ENCODE assay signal across 8 cellular contexts in the genomic region with DNA sequence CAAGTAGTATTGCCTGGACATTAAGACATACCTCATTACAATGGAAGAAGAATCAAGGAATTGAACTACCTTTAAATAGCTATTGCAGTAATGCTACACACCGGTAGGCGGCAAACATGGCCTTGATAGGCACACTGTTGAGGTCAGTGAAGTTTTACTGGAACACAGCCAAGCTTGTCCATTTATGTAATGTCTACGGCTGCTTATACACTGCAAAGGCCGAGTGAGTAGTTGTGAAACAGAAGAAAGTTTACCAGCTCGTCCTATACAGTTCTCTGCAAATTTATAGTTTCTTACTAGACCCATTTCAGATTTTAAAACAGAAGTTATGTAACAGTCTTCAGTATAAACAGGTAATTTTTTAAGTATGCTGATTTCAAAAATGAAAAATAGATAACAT. TPM values are rescaled to one million over a fixed set of nuclear protein-coding genes. Genes with fewer than 3 reads are reported as not detected.
A peak's percentile ranks its signal among the peaks of the same experiment; 100 is the strongest.
DNase-seq lines count a peak whose midpoint lies in the region; ATAC-seq, FAIRE-seq and TF ChIP-seq lines count a peak whose summit lies in the region.

No MANE protein-coding gene starts in this region.

- H2AFZ ChIP-seq in OCI-LY1 (ENCODE audit: low read length), result no peak overlapping the region

- no peaks in the 10 kb centered on the region for H3K79me2 ChIP-seq in OCI-LY1 (ENCODE audit: insufficient read depth, low read length)

- no peak for TF ChIP-seq POLR2A in suprapubic skin (IDR thresholded peaks at IDR 0.05)

- DNase-seq in ELF-1 (ENCODE audit: low read depth, low spot score) (peak; percentile 27), left kidney (ENCODE audit: low read depth, low spot score) (peak; percentile 91), suprapubic skin (ENCODE audit: low spot score in 2 of 2) (peak; percentile 76 to 85)
- no peak for DNase-seq in activated CD4-positive, alpha-beta memory T cell treated with anti-CD3 and anti-CD28 coated beads for 36 hours

- H3K4me2 ChIP-seq in OCI-LY1 (ENCODE audit: low read length), result no peak overlapping the region

- no peaks in the 10 kb centered on the region for H4K20me1 ChIP-seq in OCI-LY1 (ENCODE audit: insufficient read depth, low read length)

- no peak overlapping the region for H3K27ac Mint-ChIP-seq in activated CD4-positive, alpha-beta memory T cell treated with anti-CD3 and anti-CD28 coated beads for 36 hours

- H3K4me1 Mint-ChIP-seq in activated CD4-positive, alpha-beta memory T cell treated with anti-CD3 and anti-CD28 coated beads for 36 hours (ENCODE audit: low read depth), result no peaks in the 10 kb centered on the region

- peaks cover 16% of the 10 kb centered on the region for H3K36me3 Mint-ChIP-seq in activated CD4-positive, alpha-beta memory T cell treated with anti-CD3 and anti-CD28 coated beads for 36 hours

- H3K4me1 ChIP-seq in OCI-LY1 (ENCODE audit: insufficient read depth, low read length, severe bottlenecking) (peaks cover 5% of the 10 kb centered on the region), suprapubic skin (peaks cover 7% of the 10 kb centered on the region)

- no peak overlapping the region for H3K4me3 Mint-ChIP-seq in activated CD4-positive, alpha-beta memory T cell treated with anti-CD3 and anti-CD28 coated beads for 36 hours

- H3K9me2 ChIP-seq in OCI-LY1 (ENCODE audit: low read depth, low read length), result no peaks in the 10 kb centered on the region

- intact Hi-C loops in activated CD4-positive, alpha-beta memory T cell treated with anti-CD3 and anti-CD28 coated beads for 36 hours (cut with micrococcal nuclease), result no loop called here

- no peaks in the 10 kb centered on the region for H3K9me3 Mint-ChIP-seq in activated CD4-positive, alpha-beta memory T cell treated with anti-CD3 and anti-CD28 coated beads for 36 hours

- H3K4me3 ChIP-seq in OCI-LY1 (ENCODE audit: low read depth, low read length, poor library complexity, severe bottlenecking) (no peak overlapping the region), suprapubic skin (no peak overlapping the region)

- CTCF ChIA-PET in activated CD4-positive, alpha-beta memory T cell treated with anti-CD3 and anti-CD28 coated beads for 36 hours (lab: Charles Lee), result interaction anchor here (0.6 to 1.6 kb wide), 5 partner anchors 10 to 154 kb away, joined by 3 to 8 read pairs (median 3); no protein-coding TSS in a partner anchor

- peak; percentile 99 for TF ChIP-seq CTCF in OCI-LY1 (IDR thresholded peaks at IDR 0.05; ENCODE audit: low read length)
- TF ChIP-seq CTCF in suprapubic skin (IDR thresholded peaks at IDR 0.05), result peak; percentile 48 to 73

- POLR2A ChIA-PET in activated CD4-positive, alpha-beta memory T cell treated with anti-CD3 and anti-CD28 coated beads for 36 hours (lab: Charles Lee), result no interaction called here

- H3K27ac ChIP-seq in OCI-LY1 (ENCODE audit: low read depth, low read length, poor library complexity, severe bottlenecking) (no peak overlapping the region), suprapubic skin (no peak overlapping the region)

- peak; percentile 82 for ATAC-seq in HG03060 (IDR thresholded peaks at IDR 0.05; ENCODE audit: low read depth, unreplicated experiment)
- no peak for ATAC-seq in HG03571 (IDR thresholded peaks at IDR 0.05; ENCODE audit: unreplicated experiment)

- H3K27me3 ChIP-seq in OCI-LY1 (ENCODE audit: insufficient read depth, low read length) (no peaks in the 10 kb centered on the region), suprapubic skin (no peaks in the 10 kb centered on the region)

- 0 out of 2 replicates have a peak, but pooled peaks cover 3% of the 10 kb centered on the region for H3F3A ChIP-seq in OCI-LY1 (ENCODE audit: insufficient read depth, low read length)

- 32% methylated on average over 5 of the region's 5 CpGs for WGBS in suprapubic skin

- peak; percentile 36 for FAIRE-seq in colon (lab: Jason Lieb, UNC)

- no peaks in the 10 kb centered on the region for H3K27me3 Mint-ChIP-seq in activated CD4-positive, alpha-beta memory T cell treated with anti-CD3 and anti-CD28 coated beads for 36 hours

- TF ChIP-seq EP300 in suprapubic skin (IDR thresholded peaks at IDR 0.05), result no peak

- H3K36me3 ChIP-seq in OCI-LY1 (ENCODE audit: insufficient read depth, low read length), result peaks cover 34% of the 10 kb centered on the region
- H3K36me3 ChIP-seq in suprapubic skin, result peaks cover 33% of the 10 kb centered on the region

- H3K9ac ChIP-seq in OCI-LY1 (ENCODE audit: low read length), result no peak overlapping the region

- H3K9me3 ChIP-seq in OCI-LY1 (ENCODE audit: low read length) (no peaks in the 10 kb centered on the region), suprapubic skin (no peaks in the 10 kb centered on the region)

RNA-seq across cellular contexts. Expression of a gene that starts 38.8 kb away (rescaled TPM):
- 100 to 1,000 TPM in 3 of 4 donors, 10 to 100 TPM in 1; 82.3 to 153 (median 113) TPM for total RNA-seq in suprapubic skin
- total RNA-seq in activated CD4-positive, alpha-beta memory T cell treated with anti-CD3 and anti-CD28 coated beads for 36 hours, result 10 to 100 TPM; 39.3 to 44.5 TPM
